ENCODE assay signal across 10 cellular contexts in genomic region chr9:71895122-71895521, GRCh38. TPM values are rescaled to one million over a fixed set of nuclear protein-coding genes. Genes with fewer than 3 reads are reported as not detected.
DNase-seq lines count a peak whose midpoint lies in the region; ATAC-seq and TF ChIP-seq lines count a peak whose summit lies in the region.
"Had no signal": no experiment of that assay in that cellular context is flagged by ENCODE, and none has a peak within 500 bp of the region (broad histone marks: within the 10 kb centered on the region; RNA-seq: fewer than 3 reads in every experiment).

No MANE protein-coding gene starts in this region.

- H3F3A ChIP-seq in PC-9 (ENCODE audit: insufficient read depth, low read depth): no peaks in the 10 kb centered on the region

- peaks cover 84% of the 10 kb centered on the region for H3K79me2 ChIP-seq in PC-9 (ENCODE audit: low read depth)

- H3K4me2 ChIP-seq in PC-9: no peak overlapping the region

- H4K20me1 ChIP-seq in PC-9 (ENCODE audit: insufficient read depth): no peaks in the 10 kb centered on the region

- H3K36me3 ChIP-seq in PC-9 (ENCODE audit: low read depth): no peaks in the 10 kb centered on the region

- H3K27ac ChIP-seq in PC-9: 0 out of 2 replicates have a peak overlapping the region, but pooled peaks have one; percentile 21
- no peak overlapping the region for H3K27ac ChIP-seq in foreskin keratinocyte

- H3K4me1 ChIP-seq in PC-9 (replicated peaks; ENCODE audit: insufficient read depth) (no peaks in the 10 kb centered on the region), foreskin keratinocyte (peaks cover 20% of the 10 kb centered on the region)

- POLR2A ChIA-PET in PC-9 (lab: Charles Lee; ENCODE audit: unreplicated experiment) (interaction anchor here (0.7 kb wide), 1 partner anchor 37 kb away, joined by 8 read pairs; no protein-coding TSS in a partner anchor), HEK293T (lab: Yijun Ruan, JAX) (no interaction called here)

- intact Hi-C loops in PC-9 (cut with micrococcal nuclease; ENCODE audit: unreplicated experiment): no loop called here

- no peaks in the 10 kb centered on the region for H3K9me2 ChIP-seq in PC-9 (ENCODE audit: insufficient read depth)

- TF ChIP-seq CTCF in PC-9 (conservative IDR thresholded peaks at IDR 0.05) (no peak), foreskin keratinocyte (conservative IDR thresholded peaks at IDR 0.05) (no peak)

- no TSS peak for BruUV-seq in PC-9 (replicated peaks; lab: Mats Ljungman, UMichigan)

- H3K4me3 ChIP-seq in PC-9: no peak overlapping the region

- H3K27me3 ChIP-seq in PC-9 (ENCODE audit: insufficient read depth, low read depth) (no peaks in the 10 kb centered on the region), foreskin keratinocyte (no peaks in the 10 kb centered on the region)

- H3K9me3 ChIP-seq in PC-9 (ENCODE audit: insufficient read depth, low read depth): no peaks in the 10 kb centered on the region

- ATAC-seq in GM18867 (IDR thresholded peaks at IDR 0.05; ENCODE audit: unreplicated experiment): peak; percentile 31
- ATAC-seq in HG02623 (IDR thresholded peaks at IDR 0.05; ENCODE audit: unreplicated experiment): peak; percentile 49
- peak; percentile 68 for ATAC-seq in foreskin keratinocyte
- no peak for ATAC-seq in HG03108 (IDR thresholded peaks at IDR 0.05; ENCODE audit: unreplicated experiment)
- ATAC-seq: naive thymus-derived CD8-positive, alpha-beta T cell had no signal

- CTCF ChIA-PET in PC-9 (lab: Charles Lee) (interaction anchor here (0.6 kb wide), 1 partner anchor 212 kb away, joined by 14 read pairs; no protein-coding TSS in a partner anchor), HEK293T (lab: Yijun Ruan, JAX) (no interaction called here)

- no peak for DNase-seq in PC-9
- peak; percentile 56 to 79 for DNase-seq in foreskin keratinocyte
- no peak for DNase-seq in NCI-H2171 (lab: John Stamatoyannopoulos, UW)
- DNase-seq in NK-92 treated with Interleukin-12 subunit alpha and Interleukin-12 subunit beta, amount 100 ng/mL, for 24 hours (lab: John Stamatoyannopoulos, UW): no peak
- DNase-seq in HEK293T (ENCODE audit: extremely low spot score): no peak
- DNase-seq: naive thymus-derived CD8-positive, alpha-beta T cell; NCI-H1436 treated with DMSO at 0.1 percent for 48 hours had no signal

- no peak overlapping the region for H2AFZ ChIP-seq in PC-9

TF ChIP-seq in HEK293T, 16 proteins besides CTCF, POLR2A, EP300 and RAD21:
- no peak for TF ChIP-seq SP1 (IDR thresholded peaks at IDR 0.05)
TF ChIP-seq in HEK293T: peak in this region for 0.

RNA-seq across cellular contexts. Expression of gene ABHD17B, which starts 15.9 kb away (rescaled TPM):
- total RNA-seq in PC-9 (2021) (21.9 and 22.8 TPM in 2 replicates), foreskin keratinocyte (15.4 and 15.5 TPM in 2 replicates)
- 5.4 and 7.1 TPM in 2 replicates for polyA plus RNA-seq in foreskin keratinocyte

RNA-seq across cellular contexts. Expression of gene C9orf85, which starts 16.3 kb away (rescaled TPM):
- 16.8 and 19.0 TPM in 2 replicates for total RNA-seq in PC-9 (2021)
- total RNA-seq in foreskin keratinocyte: 9.1 and 9.7 TPM in 2 replicates
- polyA plus RNA-seq in foreskin keratinocyte: 7.8 and 9.5 TPM in 2 replicates

Comparison
In these comparisons a context has a peak if more than half of its experiments do, and no peak if none do; other contexts are left out.
1. DNase-seq: peak in foreskin keratinocyte (2 of 2); none in PC-9 (0 of 2), NCI-H2171 (single experiment), NK-92 treated with Interleukin-12 subunit alpha and Interleukin-12 subunit beta, amount 100 ng/mL, for 24 hours (single experiment) and HEK293T (single experiment).